1 cellular context compared by ENCODE assay signal in genomic region chr17:77451894-77452852, GRCh38.
TF ChIP-seq lines count a peak whose summit lies in the region.

No MANE protein-coding gene starts in this region.

TF ChIP-seq in HEK293, 187 proteins besides CTCF, POLR2A, EP300 and RAD21 (continued from another document):
- TF ChIP-seq AEBP2 (tag by site-specific recombination; IDR thresholded peaks at IDR 0.05; ENCODE audit: borderline replicate concordance), result no peak
- peak; percentile 19; the same call in 1 of the 2 replicates for TF ChIP-seq WT1 (tag by site-specific recombination; IDR thresholded peaks at IDR 0.05)
